ENCODE assay signal across 18 cellular contexts in genomic region chr9:109307380-109308240, GRCh38. TPM values are rescaled to one million over a fixed set of nuclear protein-coding genes. Genes with fewer than 3 reads are reported as not detected.
DNase-seq lines count a peak whose midpoint lies in the region; ATAC-seq and TF ChIP-seq lines count a peak whose summit lies in the region.
"Had no signal": no experiment of that assay in that cellular context is flagged by ENCODE, and none has a peak within 500 bp of the region (broad histone marks: within the 10 kb centered on the region; RNA-seq: fewer than 3 reads in every experiment).

No MANE protein-coding gene starts in this region.

- H3K9me3 ChIP-seq in HCT116 (ENCODE audit: control insufficient read depth in 1 of 2, insufficient read depth in 1 of 2, low read depth in 1 of 2, low read length in 2 of 2) (no peaks in the 10 kb centered on the region), subcutaneous abdominal adipose tissue (ENCODE audit: control insufficient read depth in 5 of 5, low read length in 5 of 5) (no peaks in the 10 kb centered on the region)
- H3K9me3 ChIP-seq: SJCRH30 had no signal

- H3K9ac ChIP-seq in HCT116 (ENCODE audit: low read length) (no peak overlapping the region), subcutaneous abdominal adipose tissue (ENCODE audit: low read length in 5 of 5) (no peak overlapping the region)

- RAD21 ChIA-PET in HCT116 (lab: Charles Lee; ENCODE audit: low non-redundant PET in 1 of 2, low total read pairs in 2 of 2, uncharacterized antibody in 2 of 2, unreplicated experiment in 2 of 2): interaction anchor here in 1 of 2 experiments (0.6 kb wide), 1 partner anchor 38 kb away, joined by 3 read pairs; no protein-coding TSS in a partner anchor

- H3K79me2 ChIP-seq in HCT116 (ENCODE audit: insufficient read depth, low read length): peaks cover 16% of the 10 kb centered on the region

- CTCF ChIA-PET in HCT116 (lab: Charles Lee): interaction anchor here (1.0 to 1.6 kb wide), 2 partner anchors 9 to 14 kb away, joined by 3 to 4 read pairs; no protein-coding TSS in a partner anchor

- POLR2A ChIA-PET in HCT116 (lab: Charles Lee): interaction anchor here (0.7 kb wide), 1 partner anchor 10 kb away, joined by 4 read pairs; no protein-coding TSS in a partner anchor

- H3K27me3 ChIP-seq in HCT116 (ENCODE audit: insufficient read depth, low read length) (no peaks in the 10 kb centered on the region), subcutaneous abdominal adipose tissue (ENCODE audit: control insufficient read depth in 5 of 5, insufficient read depth in 4 of 5, low read length in 5 of 5) (no peaks in the 10 kb centered on the region)
- H3K27me3 ChIP-seq: cardiac muscle cell had no signal

- no peaks in the 10 kb centered on the region for H4K20me1 ChIP-seq in HCT116 (ENCODE audit: insufficient read depth)

- peak overlapping the region; percentile 58 for H3K4me2 ChIP-seq in HCT116 (ENCODE audit: low read length)
- H3K4me2 ChIP-seq: smooth muscle cell had no signal

- H3K4me3 ChIP-seq in HCT116 (replicated peaks in 1 of 2; ENCODE audit: low read depth in 1 of 2, low read length in 2 of 2): no peak overlapping the region
- no peak overlapping the region for H3K4me3 ChIP-seq in subcutaneous abdominal adipose tissue (ENCODE audit: low read depth in 1 of 5, low read length in 5 of 5)
- H3K4me3 ChIP-seq: cardiac muscle cell, GM12878, SJCRH30, smooth muscle cell had no signal

- DNase-seq in HCT116 (ENCODE audit: low read depth, low spot score) (no peak), NCI-H510A treated with DMSO at 0.1 percent for 48 hours (lab: John Stamatoyannopoulos, UW) (peak; percentile 4), left colon (peak; percentile 81 to 90), NCI-H2081 (lab: John Stamatoyannopoulos, UW) (no peak), retina (no peak), UCSD-AML1 (lab: John Stamatoyannopoulos, UW; ENCODE audit: unreplicated experiment) (no peak)
- DNase-seq: activated CD4-positive, alpha-beta T cell treated with anti-CD3 and anti-CD28 coated beads, Interleukin-2, amount 10 ng/mL, durations not matched to agents 24 days and 14 days; activated T-cell treated with anti-CD3 and anti-CD28 coated beads for 4 hours; foreskin fibroblast; mesenchymal stem cell; stimulated activated naive CD8-positive, alpha-beta T cell treated with anti-CD3 and anti-CD28 coated beads, Interleukin-15, Interleukin-2, amounts not matched to agents 100 U/mL and 50 U/mL, for 24 hours; T-helper 9 cell had no signal

- ATAC-seq in HCT116 (peak; percentile 83), left colon (peak; percentile 83), GM18505 (IDR thresholded peaks at IDR 0.05; ENCODE audit: unreplicated experiment) (no peak)
- ATAC-seq: GM12878; stimulated activated naive CD8-positive, alpha-beta T cell treated with anti-CD3 and anti-CD28 coated beads, Interleukin-15, Interleukin-2, amounts not matched to agents 100 U/mL and 50 U/mL, for 24 hours had no signal

- H3K27ac ChIP-seq in HCT116 (ENCODE audit: low read depth, low read length) (no peak overlapping the region), subcutaneous abdominal adipose tissue (ENCODE audit: low read depth, low read length) (peak overlapping the region; percentile 4)
- H3K27ac ChIP-seq: cardiac muscle cell, SJCRH30 had no signal

- H3K9me2 ChIP-seq in HCT116 (ENCODE audit: insufficient read depth): no peaks in the 10 kb centered on the region

- H3K36me3 ChIP-seq in HCT116 (ENCODE audit: control insufficient read depth in 1 of 2, insufficient read depth in 2 of 2, low read length in 2 of 2) (no peaks in the 10 kb centered on the region), subcutaneous abdominal adipose tissue (ENCODE audit: control insufficient read depth in 5 of 5, insufficient read depth in 5 of 5, low read length in 5 of 5) (no peaks in the 10 kb centered on the region)
- H3K36me3 ChIP-seq: cardiac muscle cell, SJCRH30 had no signal

- TF ChIP-seq RAD21 in HCT116 (IDR thresholded peaks at IDR 0.05; ENCODE audit: low read depth): no peak

- TF ChIP-seq POLR2A in HCT116 (IDR thresholded peaks at IDR 0.05; ENCODE audit: borderline replicate concordance, extremely low read depth, insufficient read depth, insufficient read length) (no peak), GM18505 (IDR thresholded peaks at IDR 0.05; ENCODE audit: borderline replicate concordance, extremely low read depth, insufficient read depth, insufficient read length) (no peak)

- no peak overlapping the region for H2AFZ ChIP-seq in HCT116 (ENCODE audit: low read depth, low read length, poor library complexity, severe bottlenecking)

- H3K4me1 ChIP-seq in HCT116 (ENCODE audit: control insufficient read depth in 1 of 2, insufficient read depth in 2 of 2, low read length in 2 of 2) (peaks cover 14 to 39% of the 10 kb centered on the region in 2 experiments), subcutaneous abdominal adipose tissue (ENCODE audit: control insufficient read depth in 5 of 5, insufficient read depth in 5 of 5, low read length in 5 of 5) (peaks cover 0 to 25% (median 12%) of the 10 kb centered on the region in 5 donors)
- H3K4me1 ChIP-seq: SJCRH30 had no signal

- BruUV-seq in HCT116 (replicated peaks; lab: Mats Ljungman, UMichigan): no TSS peak

- no peak for TF ChIP-seq CTCF in HCT116 (IDR thresholded peaks at IDR 0.05 in 2 of 3, conservative IDR thresholded peaks at IDR 0.05 in 1 of 3; ENCODE audit: borderline replicate concordance in 1 of 3, insufficient read depth in 1 of 3, low read depth in 2 of 3, low read length in 2 of 3)

- intact Hi-C loops in HCT116 (cut with micrococcal nuclease): no loop called here
- intact Hi-C loops in left colon (cut with DNase I, micrococcal nuclease): no loop called here

TF ChIP-seq in HCT116, 20 proteins besides CTCF, POLR2A, EP300 and RAD21:
- TF ChIP-seq SRF (IDR thresholded peaks at IDR 0.05; ENCODE audit: low read depth) (no peak), CBX3 (IDR thresholded peaks at IDR 0.05; ENCODE audit: low read depth) (peak; percentile 49; the same call in 1 of the 2 replicates), MAX (IDR thresholded peaks at IDR 0.05) (0 out of 2 replicates have a peak, but pooled peaks have one; percentile 16)
TF ChIP-seq in HCT116: peak in this region for 2.

RNA-seq across cellular contexts. Expression of gene EPB41L4B, which starts 13.2 kb away (rescaled TPM):
- total RNA-seq in HCT116 (2021; ENCODE audit: unreplicated experiment) (8.1 TPM), left colon (100 to 1,000 TPM; 147 to 150 TPM)
- 4.2 and 4.7 TPM in 2 replicates for polyA plus RNA-seq in HCT116 (2012)

Comparison
In these comparisons a context has a peak if more than half of its experiments do, and no peak if none do; other contexts are left out.
1. DNase-seq: peak in NCI-H510A treated with DMSO at 0.1 percent for 48 hours (single experiment) and left colon (2 of 2); none in HCT116 (single experiment), NCI-H2081 (0 of 2), retina (single experiment) and UCSD-AML1 (single experiment).
2. RNA of gene EPB41L4B, which starts 13.2 kb away (total RNA-seq): 147 to 150 TPM in left colon; 8.1 TPM in HCT116 (single experiment); every median in the first group is over 10 times any median in the second.